In genomic region chr3:171399842-171400241, GRCh38 we compare ENCODE assay signal across 20 cellular contexts.
"Had no signal": no experiment of that assay in that cellular context is flagged by ENCODE, and none has a peak within 500 bp of the region (broad histone marks: within the 10 kb centered on the region; RNA-seq: fewer than 3 reads in every experiment).

No MANE protein-coding gene starts in this region.

- H3K27ac ChIP-seq: left lung, parathyroid adenoma, prostate gland, suprapubic skin, thyroid gland, uterus had no signal

- H2AFZ ChIP-seq: parathyroid adenoma had no signal

- H3K9me3 ChIP-seq: left lung, prostate gland, suprapubic skin, thyroid gland, uterus had no signal

- H3K4me1 ChIP-seq: left lung, prostate gland, uterus had no signal

- ATAC-seq: effector memory CD8-positive, alpha-beta T cell; left lung; naive thymus-derived CD4-positive, alpha-beta T cell; stimulated activated effector memory CD8-positive, alpha-beta T cell treated with anti-CD3 and anti-CD28 coated beads, Interleukin-12 subunit alpha, Interleukin-12 subunit beta, amount 100 ng/mL, for 72 hours; stimulated activated naive CD8-positive, alpha-beta T cell treated with anti-CD3 and anti-CD28 coated beads, Interleukin-15, Interleukin-2, amounts not matched to agents 100 U/mL and 50 U/mL, for 24 hours had no signal

- DNase-seq: cerebellar nuclear complex; effector memory CD8-positive, alpha-beta T cell; foreskin melanocyte; immature natural killer cell; left lung; mesendoderm; naive thymus-derived CD4-positive, alpha-beta T cell; nephron progenitor cell; retina; stimulated activated CD4-positive, alpha-beta T cell treated with anti-CD3 and anti-CD28 coated beads, Interleukin-4, amount 100 ng/mL, for 1 hour; stimulated activated CD8-positive, alpha-beta memory T cell treated with anti-CD3 and anti-CD28 coated beads, Interleukin-4, amount 100 ng/mL, for 48 hours; stimulated activated naive CD8-positive, alpha-beta T cell treated with anti-CD3 and anti-CD28 coated beads, Interleukin-15, Interleukin-2, amounts not matched to agents 100 U/mL and 50 U/mL, for 24 hours; thyroid gland; uterus had no signal

- H3K9ac ChIP-seq: parathyroid adenoma had no signal

- H3K4me2 ChIP-seq: smooth muscle cell had no signal

- H3K4me3 ChIP-seq: left lung, lung, prostate gland, smooth muscle cell, suprapubic skin, thyroid gland, uterus had no signal

- H3K36me3 ChIP-seq: left lung, prostate gland, suprapubic skin, thyroid gland, uterus had no signal

- H3K27me3 ChIP-seq: left lung, suprapubic skin, thyroid gland, uterus had no signal
